ENCODE assay signal across 1 cellular context in genomic region chr12:93336344-93336743, GRCh38.
TF ChIP-seq lines count a peak whose summit lies in the region.

No MANE protein-coding gene starts in this region.

TF ChIP-seq in HepG2, 621 proteins besides CTCF, POLR2A, EP300 and RAD21 (continued from another document):
- TF ChIP-seq SOX13 (IDR thresholded peaks at IDR 0.05), result no peak
- TF ChIP-seq SOX13 (CRISPR knock-in tag; conservative IDR thresholded peaks at IDR 0.05 in 1 of 2, IDR thresholded peaks at IDR 0.05 in 1 of 2), result peak in 1 of 2 experiments; percentile 56; a peak in 2 of 4 replicates
